Comparison of ENCODE assay signal across 8 cellular contexts in the genomic region with DNA sequence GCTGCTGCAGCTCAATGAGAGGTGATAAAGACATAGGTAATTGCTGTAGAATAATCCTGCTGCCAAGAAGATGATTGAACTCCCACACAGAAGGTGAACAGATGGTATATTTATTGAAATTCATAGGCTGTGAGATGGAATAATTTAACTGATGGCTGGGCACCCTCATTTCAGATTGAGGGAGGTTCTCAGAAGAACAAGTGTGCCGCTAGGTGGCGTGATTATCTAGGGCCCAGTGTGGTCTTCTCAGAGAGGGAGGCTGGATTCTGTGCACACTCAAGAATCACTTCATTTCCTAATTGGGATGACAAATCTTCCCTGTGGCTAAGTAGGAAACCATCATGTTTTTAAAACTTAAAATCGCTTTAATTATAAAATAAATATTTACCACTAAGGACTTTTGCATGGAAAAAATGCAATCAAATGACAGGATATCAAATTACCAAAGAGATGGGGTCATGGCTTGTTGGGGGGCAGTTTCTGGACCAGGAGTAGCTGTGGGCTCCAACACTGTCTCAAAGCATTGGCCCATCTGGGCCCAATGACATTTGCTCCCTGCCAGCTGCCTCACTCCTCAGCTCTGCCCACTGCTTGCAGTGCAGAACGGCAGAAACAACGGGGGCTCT.
DNase-seq lines count a peak whose midpoint lies in the region; ATAC-seq and TF ChIP-seq lines count a peak whose summit lies in the region.

No MANE protein-coding gene starts in this region.

- H4K20me1 ChIP-seq in fibroblast of lung (ENCODE audit: control insufficient read depth, extremely low read depth, insufficient read depth, low read length), result no peaks in the 10 kb centered on the region

- H3K4me1 Mint-ChIP-seq in type B pancreatic cell (ENCODE audit: unreplicated experiment), result no peaks in the 10 kb centered on the region

- H3K36me3 ChIP-seq in fibroblast of lung (ENCODE audit: control insufficient read depth, insufficient read depth, low read length), result no peaks in the 10 kb centered on the region

- H3K27me3 Mint-ChIP-seq in type B pancreatic cell, result peaks cover 13% of the 10 kb centered on the region

- H3K9ac ChIP-seq in fibroblast of lung (ENCODE audit: insufficient read depth, low read length), result no peak overlapping the region

- no peak overlapping the region for H3K27ac Mint-ChIP-seq in type B pancreatic cell

- H3K4me3 Mint-ChIP-seq in type B pancreatic cell, result no peak overlapping the region

- H3K9me3 ChIP-seq in fibroblast of lung (ENCODE audit: control insufficient read depth, insufficient read depth, low read depth, low read length), result no peaks in the 10 kb centered on the region

- H3K27me3 ChIP-seq in fibroblast of lung (ENCODE audit: control insufficient read depth, insufficient read depth, low read length), result no peaks in the 10 kb centered on the region

- ATAC-seq in HG03520 (IDR thresholded peaks at IDR 0.05; ENCODE audit: unreplicated experiment), result peak; percentile 34
- no peak for ATAC-seq in HG02610 (IDR thresholded peaks at IDR 0.05; ENCODE audit: unreplicated experiment)

- H3K79me2 ChIP-seq in fibroblast of lung (ENCODE audit: control insufficient read depth, insufficient read depth, low read length), result no peaks in the 10 kb centered on the region

- H3K4me2 ChIP-seq in fibroblast of lung (ENCODE audit: extremely low read depth, insufficient read depth, low read length), result no peak overlapping the region

- TF ChIP-seq CTCF in fibroblast of lung (conservative IDR thresholded peaks at IDR 0.05 in 1 of 2, IDR thresholded peaks at IDR 0.05 in 1 of 2; ENCODE audit: low read depth in 1 of 2, low read length in 2 of 2) (peak; percentile 75 to 79), type B pancreatic cell (conservative IDR thresholded peaks at IDR 0.05) (peak; percentile 87)

- H3K4me1 ChIP-seq in fibroblast of lung (ENCODE audit: control insufficient read depth, extremely low read depth, insufficient read depth, low read length), result no peaks in the 10 kb centered on the region

- peak; percentile 85 for DNase-seq in GM03348 (ENCODE audit: low spot score)
- DNase-seq in NCI-H82 (lab: John Stamatoyannopoulos, UW), result peak; percentile 87
- DNase-seq in activated T-cell treated with anti-CD3 and anti-CD28 coated beads for 1 hour (ENCODE audit: low read depth), result peak; percentile 46
- peak; percentile 57 to 73 for DNase-seq in fibroblast of lung (ENCODE audit: low read depth in 2 of 2)
- DNase-seq in non-pigmented ciliary epithelial cell (ENCODE audit: low read depth), result peak; percentile 27
- DNase-seq in type B pancreatic cell (ENCODE audit: extremely low spot score, unreplicated experiment), result no peak

- no peak overlapping the region for H3K4me3 ChIP-seq in fibroblast of lung (replicated peaks in 1 of 4; ENCODE audit: control extremely low read depth in 1 of 4, insufficient read depth in 1 of 4, low read depth in 3 of 4, low read length in 4 of 4)

- no peak overlapping the region for H3K27ac ChIP-seq in fibroblast of lung (ENCODE audit: insufficient read depth, low read length)

- no peak overlapping the region for H2AFZ ChIP-seq in fibroblast of lung (ENCODE audit: low read length)

- H3K9me3 Mint-ChIP-seq in type B pancreatic cell, result no peaks in the 10 kb centered on the region

- H3K36me3 Mint-ChIP-seq in type B pancreatic cell, result no peaks in the 10 kb centered on the region
